In genomic region chr2:37350034-37350433, GRCh38 we compare ENCODE assay signal across 8 cellular contexts. TPM values are rescaled to one million over a fixed set of nuclear protein-coding genes. Genes with fewer than 3 reads are reported as not detected.
DNase-seq lines count a peak whose midpoint lies in the region; ATAC-seq, FAIRE-seq and TF ChIP-seq lines count a peak whose summit lies in the region.

No MANE protein-coding gene starts in this region.

- no peak overlapping the region for H3K4me3 ChIP-seq in mesenchymal stem cell (ENCODE audit: insufficient read depth in 1 of 2, low read depth in 1 of 2, low read length in 2 of 2)

- H3K36me3 ChIP-seq in mesenchymal stem cell (ENCODE audit: control insufficient read depth in 1 of 2, insufficient read depth in 2 of 2, low read depth in 1 of 2, low read length in 2 of 2) = no peaks in the 10 kb centered on the region

- no peak overlapping the region for H2BK12ac ChIP-seq in mesenchymal stem cell (ENCODE audit: low read length in 2 of 2)

- H3K14ac ChIP-seq in mesenchymal stem cell (ENCODE audit: low read length in 2 of 2) = no peak overlapping the region

- no peak for TF ChIP-seq POLR2A in GM12891 (IDR thresholded peaks at IDR 0.05; ENCODE audit: low read depth, low read length)

- no peaks in the 10 kb centered on the region for H3K79me1 ChIP-seq in mesenchymal stem cell (replicated peaks; ENCODE audit: low read length, poor library complexity, severe bottlenecking)

- H3K4me2 ChIP-seq in mesenchymal stem cell (ENCODE audit: low read length, poor library complexity, severe bottlenecking) = peak overlapping the region; percentile 12

- no peak overlapping the region for H2BK15ac ChIP-seq in mesenchymal stem cell (ENCODE audit: low read depth, poor library complexity, severe bottlenecking)

- H3K9ac ChIP-seq in mesenchymal stem cell (ENCODE audit: low read length) = peak overlapping the region; percentile 9

- H2AK5ac ChIP-seq in mesenchymal stem cell (ENCODE audit: low read length, severe bottlenecking) = no peak overlapping the region

- H3K9me3 ChIP-seq in mesenchymal stem cell (ENCODE audit: control insufficient read depth, low read length) = no peaks in the 10 kb centered on the region

- ATAC-seq in HG03175 (IDR thresholded peaks at IDR 0.05; ENCODE audit: unreplicated experiment) = peak; percentile 67

- peak; percentile 45 for FAIRE-seq in GM12891 (lab: Jason Lieb, UNC)

- no peak overlapping the region for H3K4ac ChIP-seq in mesenchymal stem cell (ENCODE audit: low read depth in 1 of 2, low read length in 2 of 2)

- H3K4me1 ChIP-seq in mesenchymal stem cell (ENCODE audit: control insufficient read depth, insufficient read depth, low read depth, low read length) = peaks cover 1% of the 10 kb centered on the region

- H4K91ac ChIP-seq in mesenchymal stem cell (ENCODE audit: low read length) = no peak overlapping the region

- no peak overlapping the region for H2BK120ac ChIP-seq in mesenchymal stem cell (ENCODE audit: low read depth, low read length)

- DNase-seq in GM12891 (ENCODE audit: insufficient read length, low spot score) = no peak
- DNase-seq in NCI-H748 treated with DMSO at 0.1 percent for 48 hours (lab: John Stamatoyannopoulos, UW) = peak; percentile 66
- DNase-seq in mesenchymal stem cell = peak; percentile 3
- DNase-seq in amniotic stem cell (lab: John Stamatoyannopoulos, UW) = no peak
- no peak for DNase-seq in stimulated activated naive CD4-positive, alpha-beta T cell (lab: John Stamatoyannopoulos, UW)
- DNase-seq in substantia nigra (lab: John Stamatoyannopoulos, UW) = no peak
- no peak for DNase-seq in activated T-cell treated with anti-CD3 and anti-CD28 coated beads, Interleukin-2, amount 50 U/mL, for 48 hours

- no peak overlapping the region for H2BK5ac ChIP-seq in mesenchymal stem cell (ENCODE audit: low read depth, low read length, poor library complexity, severe bottlenecking)

- no peak overlapping the region for H2AFZ ChIP-seq in mesenchymal stem cell (ENCODE audit: low read depth, low read length)

- no peak overlapping the region for H3K18ac ChIP-seq in mesenchymal stem cell (ENCODE audit: low read depth in 1 of 2, low read length in 2 of 2)

- WGBS in mesenchymal stem cell = 75% methylated on average over 1 of the region's 3 CpGs

- H4K8ac ChIP-seq in mesenchymal stem cell (ENCODE audit: low read length) = no peak overlapping the region

- H3K27ac ChIP-seq in mesenchymal stem cell (ENCODE audit: low read length, poor library complexity, severe bottlenecking) = peak overlapping the region; percentile 69
- no peak overlapping the region for H3K27ac ChIP-seq in substantia nigra (ENCODE audit: low read depth, low read length, poor library complexity, severe bottlenecking)

- H3K27me3 ChIP-seq in mesenchymal stem cell (ENCODE audit: control insufficient read depth in 1 of 2, insufficient read depth in 1 of 2, low read length in 2 of 2) = no peaks in the 10 kb centered on the region

- H3K23ac ChIP-seq in mesenchymal stem cell (ENCODE audit: low read length in 2 of 2) = no peak overlapping the region

TF ChIP-seq in GM12891, 5 proteins besides CTCF, POLR2A, EP300 and RAD21:
- no peak for TF ChIP-seq SPI1 (IDR thresholded peaks at IDR 0.05; ENCODE audit: low read depth, low read length)

RNA-seq across cellular contexts. Expression of gene QPCT, which starts 5.6 kb away (rescaled TPM):
- polyA plus RNA-seq in GM12891 (2012; ENCODE audit: low read depth, missing spikeins) = 1.7 TPM
- 9.6 TPM for polyA plus RNA-seq in mesenchymal stem cell (2013, experiment 1 of 2)
- 10.1 TPM for polyA plus RNA-seq in mesenchymal stem cell (2013, experiment 2 of 2)

RNA-seq across cellular contexts. Expression of gene PRKD3, which starts 25.4 kb away (rescaled TPM):
- polyA plus RNA-seq in GM12891 (2012; ENCODE audit: low read depth, missing spikeins) = 28.1 TPM
- 15.0 TPM for polyA plus RNA-seq in mesenchymal stem cell (2013, experiment 1 of 2)
- 15.8 TPM for polyA plus RNA-seq in mesenchymal stem cell (2013, experiment 2 of 2)

Comparison
In these comparisons a context has a peak if more than half of its experiments do, and no peak if none do; other contexts are left out.
1. DNase-seq: peak in NCI-H748 treated with DMSO at 0.1 percent for 48 hours (single experiment) and mesenchymal stem cell (single experiment); none in GM12891 (single experiment), amniotic stem cell (single experiment), stimulated activated naive CD4-positive, alpha-beta T cell (0 of 6), substantia nigra (0 of 49) and activated T-cell treated with anti-CD3 and anti-CD28 coated beads, Interleukin-2, amount 50 U/mL, for 48 hours (0 of 2).